ENCODE assay signal across 8 cellular contexts in the genomic region with DNA sequence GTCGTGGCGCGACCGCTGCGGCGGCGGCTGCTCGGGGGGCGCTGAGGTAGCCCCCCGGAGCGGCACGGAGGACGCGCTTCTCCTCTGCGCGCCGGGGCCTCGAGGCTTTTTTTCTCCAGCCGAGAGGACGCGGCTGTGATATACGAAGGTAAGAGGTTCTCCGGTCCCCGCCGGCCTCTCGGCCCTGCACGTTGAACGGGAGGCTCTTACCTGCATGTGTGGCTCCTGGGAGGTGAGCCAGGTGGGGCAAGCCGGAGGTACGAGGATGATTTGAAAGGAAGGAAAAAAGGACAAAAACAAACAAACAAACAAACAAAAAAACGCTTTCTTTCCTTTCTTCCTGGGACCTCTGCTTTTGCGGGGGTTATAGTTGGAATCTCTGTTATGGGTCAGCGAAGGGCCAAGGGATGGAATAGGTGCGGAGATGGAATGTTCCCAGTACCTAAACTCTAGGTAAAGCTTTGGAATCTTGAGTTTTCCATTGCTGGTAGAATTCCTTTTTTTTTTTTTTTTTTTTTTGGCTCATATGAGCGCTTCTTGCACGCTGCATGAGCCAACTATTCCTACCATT. TPM values are rescaled to one million over a fixed set of nuclear protein-coding genes. Genes with fewer than 3 reads are reported as not detected.
DNase-seq lines count a peak whose midpoint lies in the region; ATAC-seq and TF ChIP-seq lines count a peak whose summit lies in the region.

No MANE protein-coding gene starts in this region.

- peak overlapping the region; percentile 83 for H3K4me3 Mint-ChIP-seq in chondrocyte (ENCODE audit: unreplicated experiment)

- H3K36me3 ChIP-seq in NT2/D1 (ENCODE audit: insufficient read depth, insufficient read length, low read length) (no peaks in the 10 kb centered on the region), mucosa of descending colon (ENCODE audit: low read depth) (no peaks in the 10 kb centered on the region), upper lobe of right lung (no peaks in the 10 kb centered on the region)

- DNase-seq in NCI-H748 (lab: John Stamatoyannopoulos, UW; ENCODE audit: unreplicated experiment) (peak; percentile 74), NCI-H748 treated with DMSO at 0.1 percent for 48 hours (lab: John Stamatoyannopoulos, UW) (no peak), NT2/D1 (ENCODE audit: low read depth, low spot score) (peak; percentile 20), chondrocyte (ENCODE audit: low spot score) (no peak), mucosa of descending colon (peak in 2 of 3 donors; percentile 52 to 76), upper lobe of right lung (no peak)
- DNase-seq in effector CD4-positive, alpha-beta T cell = no peak

- no peaks in the 10 kb centered on the region for H3K27me3 Mint-ChIP-seq in chondrocyte (ENCODE audit: low read depth)

- no peaks in the 10 kb centered on the region for H3K4me1 ChIP-seq in NT2/D1 (ENCODE audit: insufficient read depth, insufficient read length)
- H3K4me1 ChIP-seq in mucosa of descending colon (ENCODE audit: low read depth) = peaks cover 6% of the 10 kb centered on the region
- peaks cover 14% of the 10 kb centered on the region for H3K4me1 ChIP-seq in upper lobe of right lung

- H3K27ac Mint-ChIP-seq in chondrocyte (ENCODE audit: unreplicated experiment) = peak overlapping the region; percentile 70

- H3K4me1 Mint-ChIP-seq in chondrocyte (ENCODE audit: low read depth) = peaks cover 32% of the 10 kb centered on the region

- intact Hi-C loops in mucosa of descending colon (cut with DNase I, micrococcal nuclease) (no loop called here), upper lobe of right lung (cut with DNase I) (no loop called here)

- TF ChIP-seq CTCF in chondrocyte (IDR thresholded peaks at IDR 0.05) = no peak
- TF ChIP-seq CTCF in mucosa of descending colon (IDR thresholded peaks at IDR 0.05) = no peak
- TF ChIP-seq CTCF in upper lobe of right lung (IDR thresholded peaks at IDR 0.05) = no peak

- no peaks in the 10 kb centered on the region for H3K9me3 Mint-ChIP-seq in chondrocyte (ENCODE audit: low read depth)

- ATAC-seq in HG02763 (IDR thresholded peaks at IDR 0.05; ENCODE audit: unreplicated experiment) (peak; percentile 11), mucosa of descending colon (peak; percentile 39), upper lobe of right lung (peak; percentile 17)

- H3K27me3 ChIP-seq in NT2/D1 (ENCODE audit: insufficient read depth, insufficient read length) = no peaks in the 10 kb centered on the region
- H3K27me3 ChIP-seq in upper lobe of right lung = no peaks in the 10 kb centered on the region

- H3K9me3 ChIP-seq in NT2/D1 (ENCODE audit: insufficient read depth, low read length) (no peaks in the 10 kb centered on the region), mucosa of descending colon (no peaks in the 10 kb centered on the region), upper lobe of right lung (no peaks in the 10 kb centered on the region)

- H3K4me3 ChIP-seq in NT2/D1 (ENCODE audit: insufficient read length, low read depth) (peak overlapping the region; percentile 80), mucosa of descending colon (peak overlapping the region; percentile 71), upper lobe of right lung (peak overlapping the region; percentile 82)

- peak overlapping the region; percentile 89 for H3K27ac ChIP-seq in upper lobe of right lung

- H3K9ac ChIP-seq in NT2/D1 (ENCODE audit: insufficient read length, low read depth) = peak overlapping the region; percentile 90

- no peaks in the 10 kb centered on the region for H3K36me3 Mint-ChIP-seq in chondrocyte (ENCODE audit: low read depth)

RNA-seq across cellular contexts. Expression of a gene that starts 0.6 kb away (rescaled TPM):
- total RNA-seq in chondrocyte = 21.8 to 24.2 TPM (median 23.8 TPM) in 3 replicates
- total RNA-seq in mucosa of descending colon = 10 to 100 TPM; 23.1 to 35.4 (median 30.1) TPM
- 45.4 TPM for total RNA-seq in upper lobe of right lung

Comparison
In these comparisons a context has a peak if more than half of its experiments do, and no peak if none do; other contexts are left out.
1. DNase-seq: peak in NCI-H748 (single experiment), NT2/D1 (single experiment) and mucosa of descending colon (2 of 3); none in NCI-H748 treated with DMSO at 0.1 percent for 48 hours (single experiment), chondrocyte (single experiment), upper lobe of right lung (single experiment) and effector CD4-positive, alpha-beta T cell (single experiment).
2. Peak in every context shown above with its lines, with median percentiles within 50 percentile points of each other: ATAC-seq and H3K4me3 ChIP-seq.